8 cellular contexts compared by ENCODE assay signal in genomic region chr7:6637544-6638229, GRCh38. TPM values are rescaled to one million over a fixed set of nuclear protein-coding genes. Genes with fewer than 3 reads are reported as not detected.
DNase-seq lines count a peak whose midpoint lies in the region; ATAC-seq lines count a peak whose summit lies in the region.

No MANE protein-coding gene starts in this region.

- intact Hi-C loops in right cardiac atrium (cut with DNase I): no loop called here

- H3K27ac ChIP-seq in BLaER1 (peak overlapping the region; percentile 96), right cardiac atrium (ENCODE audit: low read length) (no peak overlapping the region), skin epidermis (peak overlapping the region in 18 of 21 experiments; percentile 51 to 99 (median 77))

- H3K4me3 ChIP-seq in BLaER1 (peak overlapping the region; percentile 92), right cardiac atrium (ENCODE audit: low read length) (peak overlapping the region; percentile 97), skin epidermis (peak overlapping the region; percentile 49 to 91 (median 82))

- H3K27me3 ChIP-seq in BLaER1 (no peaks in the 10 kb centered on the region), right cardiac atrium (ENCODE audit: control insufficient read depth, insufficient read depth) (no peaks in the 10 kb centered on the region)

- ATAC-seq in GM18870 (IDR thresholded peaks at IDR 0.05; ENCODE audit: unreplicated experiment) (peak; percentile 50), HG03103 (IDR thresholded peaks at IDR 0.05; ENCODE audit: low read depth, unreplicated experiment) (peak; percentile 82), right cardiac atrium (peak; percentile 16 to 33)

- peak overlapping the region; percentile 91 for H3K9ac ChIP-seq in BLaER1

- H3K36me3 ChIP-seq in BLaER1: peaks cover 44% of the 10 kb centered on the region

- H3K4me1 ChIP-seq in BLaER1: peaks cover 69% of the 10 kb centered on the region
- H3K4me1 ChIP-seq in right cardiac atrium (ENCODE audit: control insufficient read depth, insufficient read depth, low read length): no peaks in the 10 kb centered on the region

- DNase-seq in RPMI7951 (ENCODE audit: low read depth) (peak; percentile 43), right cardiac atrium (peak in 1 of 3 donors; percentile 43), putamen (ENCODE audit: low spot score) (no peak)
- peak; percentile 65 for DNase-seq in activated naive CD4-positive, alpha-beta T cell treated with Interleukin-2 at 50 U/mL for 16 hours

- H3K4me2 ChIP-seq in BLaER1: peak overlapping the region; percentile 95

- peaks cover 50% of the 10 kb centered on the region for H4K20me1 ChIP-seq in BLaER1

- WGBS in right cardiac atrium: 2% methylated on average over 60 of the region's 60 CpGs

- H3K9me3 ChIP-seq in BLaER1 (no peaks in the 10 kb centered on the region), right cardiac atrium (ENCODE audit: control insufficient read depth, low read length) (no peaks in the 10 kb centered on the region)

RNA-seq across cellular contexts. Expression of gene ZNF316, which starts 0.6 kb away (rescaled TPM):
- total RNA-seq in RPMI7951 (2014; rRNA removed; shearing (Covaris generic)): 2.9 and 6.3 TPM in 2 replicates
- total RNA-seq in right cardiac atrium: 10 to 100 TPM; 14.8 to 20.7 (median 17.3) TPM
- polyA plus RNA-seq in right cardiac atrium: 11.7 TPM

RNA-seq across cellular contexts. Expression of gene ZNF853, which starts 22.3 kb away (rescaled TPM):
- under 0.01 and 0.10 TPM in 2 replicates for total RNA-seq in RPMI7951 (2014; rRNA removed; shearing (Covaris generic))
- total RNA-seq in right cardiac atrium: 10 to 100 TPM; 12.4 to 20.6 (median 17.2) TPM
- 8.2 TPM for polyA plus RNA-seq in right cardiac atrium

RNA-seq across cellular contexts. Expression of gene INTS15, which starts 47.9 kb away (rescaled TPM):
- total RNA-seq in RPMI7951 (2014; rRNA removed; shearing (Covaris generic)): 14.8 and 16.6 TPM in 2 replicates
- 10 to 100 TPM; 15.6 to 18.7 (median 17.3) TPM for total RNA-seq in right cardiac atrium
- 9.4 TPM for polyA plus RNA-seq in right cardiac atrium

Comparison
In these comparisons a context has a peak if more than half of its experiments do, and no peak if none do; other contexts are left out.
1. ATAC-seq: peak in every context shown above with its lines; median percentile 82 in HG03103; 50 in GM18870; 24 in right cardiac atrium.
2. RNA of gene ZNF853, which starts 22.3 kb away (total RNA-seq): 12.4 to 20.6 TPM in right cardiac atrium; under 0.01 to 0.10 TPM in RPMI7951; every median in the first group is over 10 times any median in the second.
3. Peak in every context shown above with its lines, with median percentiles within 50 percentile points of each other: H3K4me3 ChIP-seq.